ENCODE assay signal across 23 cellular contexts in the genomic region with DNA sequence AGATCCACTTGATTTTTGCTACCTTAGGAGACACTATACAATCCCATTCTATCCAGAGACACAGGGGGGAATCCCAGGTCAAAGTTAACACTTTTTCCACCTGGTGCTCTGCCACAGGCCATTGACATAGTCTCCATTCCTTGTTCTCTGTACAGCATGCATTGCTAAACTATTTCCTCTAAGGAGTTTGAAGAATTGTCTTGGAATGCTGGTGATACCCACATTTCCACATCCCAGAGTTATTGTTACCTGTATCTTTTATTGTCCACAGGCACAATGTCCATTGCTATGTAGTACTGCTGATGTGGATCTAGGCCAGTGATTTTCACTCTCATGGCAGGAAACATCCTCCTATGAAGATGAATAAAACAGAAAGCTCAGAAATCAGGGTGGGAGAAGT.
"Had no signal": no experiment of that assay in that cellular context is flagged by ENCODE, and none has a peak within 500 bp of the region (broad histone marks: within the 10 kb centered on the region; RNA-seq: fewer than 3 reads in every experiment).

No MANE protein-coding gene starts in this region.

- H3K4me1 ChIP-seq: stomach, suprapubic skin, testis, thyroid gland, tibial artery, transverse colon, upper lobe of left lung, upper lobe of right lung, uterus, vagina had no signal

- H3K27me3 ChIP-seq: stomach, suprapubic skin, testis, thyroid gland, tibial artery, tibial nerve, transverse colon, upper lobe of left lung, upper lobe of right lung, uterus, vagina had no signal

- H3K4me3 ChIP-seq: stomach, suprapubic skin, testis, thoracic aorta, thyroid gland, tibial artery, tibial nerve, transverse colon, upper lobe of left lung, upper lobe of right lung, uterus, vagina had no signal

- DNase-seq: stimulated activated CD4-positive, alpha-beta T cell treated with anti-CD3 and anti-CD28 coated beads, Interleukin-2, amount 100 ng/mL, for 48 hours; stimulated activated CD4-positive, alpha-beta T cell treated with anti-CD3 and anti-CD28 coated beads, Interleukin-4, amount 100 ng/mL, for 1 hour; stimulated activated CD4-positive, alpha-beta T cell treated with anti-CD3 and anti-CD28 coated beads, Interleukin-4, amount 100 ng/mL, for 24 hours; stimulated activated CD4-positive, alpha-beta T cell treated with anti-CD3 and anti-CD28 coated beads, Interleukin-4, amount 100 ng/mL, for 4 hours; stimulated activated CD8-positive, alpha-beta memory T cell treated with anti-CD3 and anti-CD28 coated beads, Interleukin-4, amount 100 ng/mL, for 48 hours; stimulated activated naive B cell treated with anti-CD40 and anti-IgM and Interleukin-4, amounts not matched to agents 10 μg/mL and 1 μg/mL and 100 μg/mL, for 72 hours; stimulated activated naive CD4-positive, alpha-beta T cell; stimulated activated naive CD4-positive, alpha-beta T cell treated with Interleukin-2 at 50 U/mL for 16 hours; stimulated activated naive CD8-positive, alpha-beta T cell treated with anti-CD3 and anti-CD28 coated beads, Interleukin-15, amount 100 ng/mL, for 72 hours; stimulated activated naive CD8-positive, alpha-beta T cell treated with anti-CD3 and anti-CD28 coated beads, Interleukin-15, Interleukin-2, amounts not matched to agents 100 U/mL and 50 U/mL, for 24 hours; stomach; substantia nigra; testis; thyroid gland; tibial artery; transverse colon; upper lobe of left lung; upper lobe of right lung; uterus had no signal

- H3K9me3 ChIP-seq: stomach, suprapubic skin, testis, thoracic aorta, thyroid gland, tibial artery, tibial nerve, transverse colon, upper lobe of left lung, upper lobe of right lung, uterus, vagina had no signal

- H3K36me3 ChIP-seq: stomach, suprapubic skin, thoracic aorta, thyroid gland, transverse colon, upper lobe of left lung, upper lobe of right lung, uterus, vagina had no signal

- H3K27ac ChIP-seq: stomach, suprapubic skin, testis, thoracic aorta, thyroid gland, tibial artery, tibial nerve, transverse colon, upper lobe of left lung, upper lobe of right lung, uterus, vagina had no signal
